In genomic region chr4:99024481-99025275, GRCh38 we compare ENCODE assay signal across 13 cellular contexts. TPM values are rescaled to one million over a fixed set of nuclear protein-coding genes. Genes with fewer than 3 reads are reported as not detected.
DNase-seq lines count a peak whose midpoint lies in the region; ATAC-seq and TF ChIP-seq lines count a peak whose summit lies in the region.
"Had no signal": no experiment of that assay in that cellular context is flagged by ENCODE, and none has a peak within 500 bp of the region (broad histone marks: within the 10 kb centered on the region; RNA-seq: fewer than 3 reads in every experiment).

No MANE protein-coding gene starts in this region.

- peak overlapping the region; percentile 52 to 54 for H3K27ac Mint-ChIP-seq in activated naive CD4-positive, alpha-beta T cell treated with anti-CD3 and anti-CD28 coated beads, Interleukin-2, amount 50 U/mL, for 72 hours
- H3K27ac Mint-ChIP-seq in central memory CD8-positive, alpha-beta T cell (ENCODE audit: low read depth): peak overlapping the region; percentile 39

- no peak for DNase-seq in activated naive CD4-positive, alpha-beta T cell treated with anti-CD3 and anti-CD28 coated beads, Interleukin-2, amount 50 U/mL, for 72 hours (ENCODE audit: low spot score in 2 of 2)
- DNase-seq in activated naive CD4-positive, alpha-beta T cell treated with anti-CD3 and anti-CD28 coated beads, Interleukin-2, amount 50 U/mL, for 16 hours: no peak
- DNase-seq in central memory CD8-positive, alpha-beta T cell (ENCODE audit: low spot score in 2 of 2): no peak
- DNase-seq in left lung (no peak), transverse colon (peak; percentile 48)
- DNase-seq: NCI-H1417; stimulated activated CD4-positive, alpha-beta T cell treated with anti-CD3 and anti-CD28 coated beads, Interleukin-4, amount 100 ng/mL, for 4 hours had no signal

- TF ChIP-seq CTCF in left lung (IDR thresholded peaks at IDR 0.05) (no peak), transverse colon (IDR thresholded peaks at IDR 0.05) (peak in 2 of 5 experiments; percentile 14 to 26)

- H3K27ac ChIP-seq in left lung (no peak overlapping the region), transverse colon (peak overlapping the region; percentile 55 to 72 (median 68))
- H3K27ac ChIP-seq: HL-60, suprapubic skin had no signal

- no peaks in the 10 kb centered on the region for H3K27me3 Mint-ChIP-seq in central memory CD8-positive, alpha-beta T cell

- no peaks in the 10 kb centered on the region for H3K27me3 ChIP-seq in left lung
- no peaks in the 10 kb centered on the region for H3K27me3 ChIP-seq in transverse colon
- H3K27me3 ChIP-seq: suprapubic skin had no signal

- intact Hi-C loops in left lung (cut with DNase I): no loop called here
- intact Hi-C loops in transverse colon (cut with DNase I; ENCODE audit: low total_unique reads): no loop called here

- H3K4me1 Mint-ChIP-seq in central memory CD8-positive, alpha-beta T cell: peaks cover 62% of the 10 kb centered on the region

- H3K4me3 ChIP-seq in left lung (no peak overlapping the region), transverse colon (peak overlapping the region in 1 of 4 donors; percentile 12)
- H3K4me3 ChIP-seq: suprapubic skin had no signal

- peaks cover 0 to 16% of the 10 kb centered on the region in 2 donors for H3K9me3 ChIP-seq in left lung
- peaks cover 3 to 5% of the 10 kb centered on the region in 2 donors for H3K9me3 ChIP-seq in transverse colon
- H3K9me3 ChIP-seq: suprapubic skin had no signal

- WGBS in transverse colon (ENCODE audit: low coverage in 1 of 2), 2 donors: 38 to 59% methylated on average over 5 to 7 of the region's 7 CpGs

- TF ChIP-seq POLR2A in transverse colon (IDR thresholded peaks at IDR 0.05): no peak

- in situ Hi-C loops in transverse colon (cut with MboI; ENCODE audit: low pct_ligation_motif_present in 1 of 4, low pct_unique_long_range_greater_than_20kb in 1 of 4, low sequenced_read_pairs in 3 of 4): no loop called here

- H3K36me3 ChIP-seq in left lung: peaks cover 0 to 4% of the 10 kb centered on the region in 2 donors
- H3K36me3 ChIP-seq in transverse colon: no peaks in the 10 kb centered on the region

- H3K9me3 Mint-ChIP-seq in activated naive CD4-positive, alpha-beta T cell treated with anti-CD3 and anti-CD28 coated beads, Interleukin-2, amount 50 U/mL, for 72 hours: peaks cover 4 to 16% of the 10 kb centered on the region in 2 donors
- H3K9me3 Mint-ChIP-seq in central memory CD8-positive, alpha-beta T cell: no peaks in the 10 kb centered on the region

- no peak for ATAC-seq in activated naive CD4-positive, alpha-beta T cell treated with anti-CD3 and anti-CD28 coated beads, Interleukin-2, amount 50 U/mL, for 72 hours
- ATAC-seq in central memory CD8-positive, alpha-beta T cell (replicated peaks; ENCODE audit: extremely low read depth, poor library complexity, severe bottlenecking): no peak
- peak; percentile 87 for ATAC-seq in left lung
- ATAC-seq in GM18861 (IDR thresholded peaks at IDR 0.05; ENCODE audit: unreplicated experiment): no peak
- no peak for ATAC-seq in GM18511 (IDR thresholded peaks at IDR 0.05; ENCODE audit: unreplicated experiment)
- ATAC-seq in HG02678 (IDR thresholded peaks at IDR 0.05; ENCODE audit: unreplicated experiment): no peak
- ATAC-seq: Panc1 had no signal

- H3K36me3 Mint-ChIP-seq in activated naive CD4-positive, alpha-beta T cell treated with anti-CD3 and anti-CD28 coated beads, Interleukin-2, amount 50 U/mL, for 72 hours: peaks cover 19 to 26% of the 10 kb centered on the region in 2 donors
- H3K36me3 Mint-ChIP-seq in central memory CD8-positive, alpha-beta T cell (ENCODE audit: insufficient read depth): peaks cover 3% of the 10 kb centered on the region

- no peak for TF ChIP-seq EP300 in transverse colon (IDR thresholded peaks at IDR 0.05; ENCODE audit: low read depth)

- no peak overlapping the region for H3K4me3 Mint-ChIP-seq in central memory CD8-positive, alpha-beta T cell

- H3K4me1 ChIP-seq in left lung: no peaks in the 10 kb centered on the region
- peaks cover 3 to 37% (median 30%) of the 10 kb centered on the region in 4 donors for H3K4me1 ChIP-seq in transverse colon

RNA-seq across cellular contexts. Expression of gene METAP1, which starts 29.2 kb away (rescaled TPM):
- total RNA-seq in activated naive CD4-positive, alpha-beta T cell treated with anti-CD3 and anti-CD28 coated beads, Interleukin-2, amount 50 U/mL, for 72 hours: 10 to 100 TPM; 71.6 to 80.1 TPM
- total RNA-seq in left lung (10 to 100 TPM; 31.5 to 42.8 TPM), transverse colon (10 to 100 TPM; 34.8 to 66.1 (median 55.9) TPM)

Comparison
In these comparisons a context has a peak if more than half of its experiments do, and no peak if none do; other contexts are left out.
1. H3K27ac ChIP-seq: peak in transverse colon (4 of 4); none in left lung (0 of 2).